In the genomic region with DNA sequence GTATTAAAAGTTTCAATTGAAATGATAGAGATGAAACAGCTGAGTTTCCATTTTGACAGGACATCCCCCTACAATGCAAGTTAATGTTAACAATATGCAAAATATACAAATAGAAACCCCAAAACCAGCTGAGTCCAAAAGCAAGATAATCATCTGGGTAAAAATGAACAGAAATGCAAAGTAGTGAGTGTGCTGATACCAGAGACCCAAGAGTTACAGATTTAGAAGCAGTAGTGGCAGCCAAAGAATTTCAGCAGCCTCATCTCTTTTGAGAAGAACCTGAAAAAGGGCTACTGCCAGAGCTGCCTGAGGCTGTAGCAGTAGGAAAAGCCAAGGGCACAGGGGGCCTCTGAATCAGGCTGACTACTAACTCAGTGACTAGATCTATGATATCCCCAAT, we compare ENCODE assay signal across 14 cellular contexts.
DNase-seq lines count a peak whose midpoint lies in the region; ATAC-seq and TF ChIP-seq lines count a peak whose summit lies in the region.
"Had no signal": no experiment of that assay in that cellular context is flagged by ENCODE, and none has a peak within 500 bp of the region (broad histone marks: within the 10 kb centered on the region; RNA-seq: fewer than 3 reads in every experiment).

No MANE protein-coding gene starts in this region.

- TF ChIP-seq POLR2A in heart left ventricle (IDR thresholded peaks at IDR 0.05) (no peak), tibial nerve (IDR thresholded peaks at IDR 0.05) (no peak)

- intact Hi-C loops in heart left ventricle (cut with DNase I) = no loop called here

- H3K4me3 ChIP-seq in AG10803 (ENCODE audit: low read length) (no peak overlapping the region), heart left ventricle (no peak overlapping the region), tibial nerve (no peak overlapping the region)

- no peaks in the 10 kb centered on the region for H3K27me3 ChIP-seq in heart left ventricle
- H3K27me3 ChIP-seq in tibial nerve = no peaks in the 10 kb centered on the region

- H3K27ac ChIP-seq in heart left ventricle (peak overlapping the region in 11 of 12 donors; percentile 3 to 75 (median 56)), tibial nerve (peak overlapping the region in 2 of 4 donors; percentile 21 to 35)

- no peaks in the 10 kb centered on the region for H3K9me3 ChIP-seq in heart left ventricle
- H3K9me3 ChIP-seq in tibial nerve = no peaks in the 10 kb centered on the region
- H3K9me3 ChIP-seq: SK-N-SH had no signal

- no peak for TF ChIP-seq EP300 in tibial nerve (IDR thresholded peaks at IDR 0.05)

- TF ChIP-seq CTCF in AG10803 (conservative IDR thresholded peaks at IDR 0.05; ENCODE audit: low read length) = no peak
- TF ChIP-seq CTCF in heart left ventricle (IDR thresholded peaks at IDR 0.05) = no peak
- TF ChIP-seq CTCF in tibial nerve (IDR thresholded peaks at IDR 0.05) = no peak

- H3K36me3 ChIP-seq in heart left ventricle (peaks cover 0 to 7% (median under 1%) of the 10 kb centered on the region in 9 donors), tibial nerve (peaks cover 0 to 5% (median 0%) of the 10 kb centered on the region in 3 donors)

- H3K4me1 ChIP-seq in heart left ventricle (peaks cover 0 to 48% (median 30%) of the 10 kb centered on the region in 12 donors), tibial nerve (peaks cover 0 to 43% (median 16%) of the 10 kb centered on the region in 4 donors)

- ATAC-seq in GM19351 (IDR thresholded peaks at IDR 0.05; ENCODE audit: unreplicated experiment) = peak; percentile 67
- ATAC-seq in HG03159 (IDR thresholded peaks at IDR 0.05; ENCODE audit: unreplicated experiment) = peak; percentile 71
- peak in 2 of 4 donors; percentile 17 to 28 for ATAC-seq in heart left ventricle
- no peak for ATAC-seq in GM18519 (IDR thresholded peaks at IDR 0.05; ENCODE audit: low FRiP score, unreplicated experiment)
- no peak for ATAC-seq in HG03025 (IDR thresholded peaks at IDR 0.05; ENCODE audit: low FRiP score, unreplicated experiment)
- ATAC-seq: effector memory CD8-positive, alpha-beta T cell had no signal

- DNase-seq in AG10803 (ENCODE audit: low read depth) (peak; percentile 34), heart left ventricle (peak in 1 of 5 donors; percentile 22), tibial nerve (ENCODE audit: low spot score in 2 of 2) (no peak)
- no peak for DNase-seq in activated naive CD4-positive, alpha-beta T cell (lab: John Stamatoyannopoulos, UW)
- DNase-seq: activated CD4-positive, alpha-beta T cell treated with anti-CD3 and anti-CD28 coated beads, Interleukin-2, amount 10 ng/mL, durations not matched to agents 7 days and 5 days; activated naive CD4-positive, alpha-beta T cell treated with anti-CD3 and anti-CD28 coated beads for 36 hours; effector memory CD8-positive, alpha-beta T cell; naive B cell; NCI-H526; SK-N-SH had no signal

Comparison
In these comparisons a context has a peak if more than half of its experiments do, and no peak if none do; other contexts are left out.
1. ATAC-seq: peak in GM19351 (single experiment) and HG03159 (single experiment); none in GM18519 (single experiment) and HG03025 (single experiment).